ENCODE assay signal across 1 cellular context in the genomic region with DNA sequence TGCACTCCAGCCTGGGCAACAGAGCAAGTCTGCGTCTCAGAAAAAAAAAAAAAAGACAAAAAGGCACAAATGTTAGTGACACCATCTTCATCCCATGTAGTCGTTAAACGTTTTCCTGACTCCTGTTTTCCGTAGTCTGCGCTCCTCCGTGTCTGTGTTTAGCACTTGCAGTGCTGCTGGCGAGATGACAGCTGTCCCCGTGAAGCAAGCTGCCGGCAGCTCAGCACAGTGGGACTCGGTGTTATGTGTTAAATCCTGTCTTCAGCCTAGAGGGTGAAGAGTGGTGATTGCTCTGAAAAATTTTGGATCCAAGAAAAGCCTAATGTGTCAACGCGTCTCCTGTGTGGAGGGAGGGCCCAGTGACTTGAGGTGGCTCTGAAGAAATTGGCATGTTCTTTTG.
TF ChIP-seq lines count a peak whose summit lies in the region.

No MANE protein-coding gene starts in this region.

TF ChIP-seq in H1, 55 proteins besides CTCF, POLR2A, EP300 and RAD21:
- TF ChIP-seq KDM4A (IDR thresholded peaks at IDR 0.05; ENCODE audit: low read depth, low read length, severe bottlenecking) (no peak), POLR2AphosphoS5 (IDR thresholded peaks at IDR 0.05; ENCODE audit: low read depth, low read length) (0 out of 2 replicates have a peak, but pooled peaks have one; percentile 7)
